In genomic region chr11:842370-843002, GRCh38 we compare ENCODE assay signal across 8 cellular contexts.
DNase-seq lines count a peak whose midpoint lies in the region; ATAC-seq lines count a peak whose summit lies in the region.

POLR2L (minus strand) TSS chr11:842529; CDS start chr11:842508, 21 bp downstream.
TSPAN4 (plus strand) TSS chr11:842852; CDS start chr11:850305, 7,453 bp downstream.

- H3K4me3 ChIP-seq in BLaER1 treated with 17β-estradiol and CSF1 and Interleukin-3, amounts not matched to agents 10 nM and 100 nM, result peak within 1 kb of the TSS; percentile 87 to 100 (median 96)

- peaks cover 50 to 68% (median 56%) of the 10 kb centered on the region in 10 experiments for H3K4me1 ChIP-seq in BLaER1 treated with 17β-estradiol and CSF1 and Interleukin-3, amounts not matched to agents 10 nM and 100 nM

- peak within 1 kb of the TSS; percentile 83 for H3K4me3 Mint-ChIP-seq in effector memory CD8-positive, alpha-beta T cell
- H3K4me3 Mint-ChIP-seq in memory B cell, result peak within 1 kb of the TSS; percentile 87

- peak within 1 kb of the TSS; percentile 85 to 99 (median 98) for H3K4me2 ChIP-seq in BLaER1 treated with 17β-estradiol and CSF1 and Interleukin-3, amounts not matched to agents 10 nM and 100 nM

- H3K4me1 Mint-ChIP-seq in effector memory CD8-positive, alpha-beta T cell (ENCODE audit: low read depth in 2 of 2), result peaks cover 14 to 27% of the 10 kb centered on the region in 2 donors
- H3K4me1 Mint-ChIP-seq in memory B cell, result peaks cover 15% of the 10 kb centered on the region

- peaks cover 32% of the 10 kb centered on the region for H3K36me3 Mint-ChIP-seq in effector memory CD8-positive, alpha-beta T cell (ENCODE audit: insufficient read depth)
- H3K36me3 Mint-ChIP-seq in memory B cell, result peaks cover 2% of the 10 kb centered on the region

- no peaks in the 10 kb centered on the region for H3K27me3 Mint-ChIP-seq in effector memory CD8-positive, alpha-beta T cell
- H3K27me3 Mint-ChIP-seq in memory B cell, result peaks cover 6% of the 10 kb centered on the region

- peak within 1 kb of the TSS; percentile 98 to 100 (median 99) for H3K27ac ChIP-seq in BLaER1 treated with 17β-estradiol and CSF1 and Interleukin-3, amounts not matched to agents 10 nM and 100 nM

- H3K36me3 ChIP-seq in BLaER1 treated with 17β-estradiol and CSF1 and Interleukin-3, amounts not matched to agents 10 nM and 100 nM, result peaks cover 32 to 39% (median 37%) of the 10 kb centered on the region in 11 experiments

- H3K9ac ChIP-seq in BLaER1 treated with 17β-estradiol and CSF1 and Interleukin-3, amounts not matched to agents 10 nM and 100 nM, result peak within 1 kb of the TSS; percentile 98 to 100 (median 99)

- peak within 1 kb of the TSS; percentile 52 to 66 for H3K27ac Mint-ChIP-seq in effector memory CD8-positive, alpha-beta T cell
- peak within 1 kb of the TSS; percentile 45 for H3K27ac Mint-ChIP-seq in memory B cell

- ATAC-seq in HG03439 (IDR thresholded peaks at IDR 0.05; ENCODE audit: unreplicated experiment) (peak; percentile 65), memory B cell (ENCODE audit: low read depth) (peak; percentile 84)
- peak; percentile 86 for ATAC-seq in effector memory CD8-positive, alpha-beta T cell (replicated peaks)

- DNase-seq in GM19240 (ENCODE audit: insufficient read length, low spot score), result peak; percentile 95
- DNase-seq in NCI-H82 treated with DMSO at 0.1 percent for 48 hours (lab: John Stamatoyannopoulos, UW; ENCODE audit: unreplicated experiment), result peak; percentile 32
- DNase-seq in activated CD8-positive, alpha-beta memory T cell treated with anti-CD3 and anti-CD28 coated beads for 4 hours (ENCODE audit: low read depth in 2 of 2), result peak; percentile 69 to 72
- DNase-seq in effector memory CD8-positive, alpha-beta T cell, result peak; percentile 84 to 86 (median 85)
- DNase-seq in memory B cell (ENCODE audit: low spot score in 2 of 2), result peak; percentile 83 to 84
- DNase-seq in stimulated activated CD8-positive, alpha-beta memory T cell treated with anti-CD3 and anti-CD28 coated beads, Interleukin-12 subunit alpha, Interleukin-12 subunit beta, amount 100 ng/mL, for 1 hour (ENCODE audit: low read depth), result peak; percentile 74

- no peaks in the 10 kb centered on the region for H3K9me3 ChIP-seq in BLaER1 treated with 17β-estradiol and CSF1 and Interleukin-3, amounts not matched to agents 10 nM and 100 nM (replicated peaks in 1 of 11)

- peaks cover 63 to 75% (median 71%) of the 10 kb centered on the region in 11 experiments for H4K20me1 ChIP-seq in BLaER1 treated with 17β-estradiol and CSF1 and Interleukin-3, amounts not matched to agents 10 nM and 100 nM

- H3K27me3 ChIP-seq in BLaER1 treated with 17β-estradiol and CSF1 and Interleukin-3, amounts not matched to agents 10 nM and 100 nM, result no peaks in the 10 kb centered on the region

- H3K9me3 Mint-ChIP-seq in effector memory CD8-positive, alpha-beta T cell, result no peaks in the 10 kb centered on the region
- no peaks in the 10 kb centered on the region for H3K9me3 Mint-ChIP-seq in memory B cell

Comparison
In these comparisons a context has a peak if more than half of its experiments do, and no peak if none do; other contexts are left out.
1. Peak in every context shown above with its lines: DNase-seq, ATAC-seq, H3K4me3 ChIP-seq and H3K27ac ChIP-seq.
2. DNase-seq: peak in every context shown above with its lines; median percentile 95 in GM19240; 85 in effector memory CD8-positive, alpha-beta T cell; 84 in memory B cell; 74 in stimulated activated CD8-positive, alpha-beta memory T cell treated with anti-CD3 and anti-CD28 coated beads, Interleukin-12 subunit alpha, Interleukin-12 subunit beta, amount 100 ng/mL, for 1 hour; 70 in activated CD8-positive, alpha-beta memory T cell treated with anti-CD3 and anti-CD28 coated beads for 4 hours; 32 in NCI-H82 treated with DMSO at 0.1 percent for 48 hours.